7 cellular contexts compared by ENCODE assay signal in genomic region chr2:200452377-200452776, GRCh38.
"Had no signal": no experiment of that assay in that cellular context is flagged by ENCODE, and none has a peak within 500 bp of the region (broad histone marks: within the 10 kb centered on the region; RNA-seq: fewer than 3 reads in every experiment).

No MANE protein-coding gene starts in this region.

- H2AFZ ChIP-seq: GM23248 had no signal

- H3K27ac ChIP-seq: GM23248, HL-60 had no signal

- DNase-seq: GM23248, H9, HCEC 1CT, KG1 had no signal

- H3K9ac ChIP-seq: GM23248 had no signal

- H3K4me3 ChIP-seq: GM23248 had no signal

- FAIRE-seq: H1, H54 had no signal
